26 cellular contexts compared by ENCODE assay signal in the genomic region with DNA sequence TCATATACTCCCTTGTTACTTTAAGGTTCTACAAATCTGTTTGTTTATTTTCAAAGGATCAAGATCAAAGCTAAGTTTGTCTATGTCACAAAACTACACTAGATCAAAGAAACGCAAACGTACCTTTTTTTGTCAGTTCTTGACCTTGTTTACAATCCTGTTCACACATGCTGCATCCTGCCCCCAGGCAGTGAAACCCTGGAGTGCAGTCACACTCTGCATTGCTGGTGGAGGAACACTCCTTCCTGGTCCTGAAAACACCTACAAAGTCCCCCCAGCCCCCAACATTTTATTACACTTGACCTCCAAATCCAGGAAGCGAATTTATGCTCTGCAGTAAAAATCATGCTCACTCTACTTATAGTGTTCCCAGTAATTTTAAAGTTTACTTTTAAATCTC. TPM values are rescaled to one million over a fixed set of nuclear protein-coding genes. Genes with fewer than 3 reads are reported as not detected.
DNase-seq lines count a peak whose midpoint lies in the region; ATAC-seq and TF ChIP-seq lines count a peak whose summit lies in the region.
"Had no signal": no experiment of that assay in that cellular context is flagged by ENCODE, and none has a peak within 500 bp of the region (broad histone marks: within the 10 kb centered on the region; RNA-seq: fewer than 3 reads in every experiment).

No MANE protein-coding gene starts in this region.

- H3K9me3 ChIP-seq in CD8-positive, alpha-beta memory T cell (ENCODE audit: low read length): no peaks in the 10 kb centered on the region
- no peaks in the 10 kb centered on the region for H3K9me3 ChIP-seq in mesenchymal stem cell (ENCODE audit: control insufficient read depth, low read length)
- H3K9me3 ChIP-seq in MM.1S (replicated peaks; ENCODE audit: insufficient read depth, low read length): no peaks in the 10 kb centered on the region
- H3K9me3 ChIP-seq: A549, Caco-2, lower lobe of right lung, upper lobe of right lung had no signal

- no peak overlapping the region for H2BK120ac ChIP-seq in mesenchymal stem cell (ENCODE audit: low read depth, low read length)

- ATAC-seq in GM18907 (IDR thresholded peaks at IDR 0.05; ENCODE audit: unreplicated experiment): no peak
- ATAC-seq: A549, GM12878, lower lobe of right lung, PC-3, upper lobe of right lung had no signal

- peaks cover 25% of the 10 kb centered on the region for H3K4me1 ChIP-seq in CD8-positive, alpha-beta memory T cell (ENCODE audit: insufficient read depth, low read length)
- H3K4me1 ChIP-seq in mesenchymal stem cell (ENCODE audit: control insufficient read depth, insufficient read depth, low read depth, low read length) (peaks cover 7% of the 10 kb centered on the region), MM.1S (ENCODE audit: low read length) (no peaks in the 10 kb centered on the region)

- H3K14ac ChIP-seq in mesenchymal stem cell (ENCODE audit: low read length in 2 of 2): no peak overlapping the region

- H3K27me3 Mint-ChIP-seq in activated CD4-positive, alpha-beta T cell treated with anti-CD3 and anti-CD28 coated beads, Interleukin-2, amount 10 ng/mL, durations not matched to agents 24 days and 14 days: peaks cover 18% of the 10 kb centered on the region
- peaks cover 8 to 33% of the 10 kb centered on the region in 2 donors for H3K27me3 Mint-ChIP-seq in CD8-positive, alpha-beta memory T cell
- no peaks in the 10 kb centered on the region for H3K27me3 Mint-ChIP-seq in activated naive CD8-positive, alpha-beta T cell treated with anti-CD3 and anti-CD28 coated beads for 36 hours

- no peak overlapping the region for H3K27ac ChIP-seq in CD8-positive, alpha-beta memory T cell (ENCODE audit: low read depth, low read length)
- H3K27ac ChIP-seq in mesenchymal stem cell (ENCODE audit: low read length, poor library complexity, severe bottlenecking): no peak overlapping the region
- H3K27ac ChIP-seq in MM.1S (ENCODE audit: low read length): no peak overlapping the region
- H3K27ac ChIP-seq: A549, lower lobe of right lung, upper lobe of right lung, VCaP had no signal

- no peak overlapping the region for H3K9ac ChIP-seq in mesenchymal stem cell (ENCODE audit: low read length)
- no peak overlapping the region for H3K9ac ChIP-seq in MM.1S (ENCODE audit: low read length)

- H2BK15ac ChIP-seq in mesenchymal stem cell (ENCODE audit: low read depth, poor library complexity, severe bottlenecking): no peak overlapping the region

- H3K36me3 ChIP-seq in CD8-positive, alpha-beta memory T cell (ENCODE audit: insufficient read depth, low read length): no peaks in the 10 kb centered on the region
- no peaks in the 10 kb centered on the region for H3K36me3 ChIP-seq in mesenchymal stem cell (ENCODE audit: control insufficient read depth in 1 of 2, insufficient read depth in 2 of 2, low read depth in 1 of 2, low read length in 2 of 2)
- H3K36me3 ChIP-seq in MM.1S (replicated peaks; ENCODE audit: insufficient read depth, low read length): no peaks in the 10 kb centered on the region
- H3K36me3 ChIP-seq: lower lobe of right lung, upper lobe of right lung had no signal

- peaks cover 44% of the 10 kb centered on the region for H3K36me3 Mint-ChIP-seq in activated CD4-positive, alpha-beta T cell treated with anti-CD3 and anti-CD28 coated beads, Interleukin-2, amount 10 ng/mL, durations not matched to agents 24 days and 14 days (ENCODE audit: low read depth)
- no peaks in the 10 kb centered on the region for H3K36me3 Mint-ChIP-seq in CD8-positive, alpha-beta memory T cell
- peaks cover 71% of the 10 kb centered on the region for H3K36me3 Mint-ChIP-seq in activated naive CD8-positive, alpha-beta T cell treated with anti-CD3 and anti-CD28 coated beads for 36 hours

- DNase-seq in activated CD4-positive, alpha-beta T cell treated with anti-CD3 and anti-CD28 coated beads, Interleukin-2, amount 10 ng/mL, durations not matched to agents 24 days and 14 days: no peak
- DNase-seq in activated CD4-positive, alpha-beta T cell treated with anti-CD3 and anti-CD28 coated beads, Interleukin-2, amount 50 U/mL, for 4 hours: no peak
- DNase-seq in CD8-positive, alpha-beta memory T cell: no peak
- DNase-seq in activated naive CD8-positive, alpha-beta T cell treated with anti-CD3 and anti-CD28 coated beads for 36 hours: no peak
- DNase-seq in mesenchymal stem cell (no peak), HCEC 1CT (no peak), MM.1S (no peak)
- DNase-seq: Caco-2; KBM-7; lower lobe of right lung; MV-4-11; NCI-H1694; NCI-H510A; PC-3; SHP77; stimulated activated CD8-positive, alpha-beta memory T cell treated with anti-CD3 and anti-CD28 coated beads, Interleukin-4, amount 100 ng/mL, for 48 hours; upper lobe of right lung had no signal

- H3K27me3 ChIP-seq in CD8-positive, alpha-beta memory T cell (ENCODE audit: insufficient read depth, low read length, poor library complexity, severe bottlenecking): no peaks in the 10 kb centered on the region
- peaks cover 21 to 36% of the 10 kb centered on the region in 2 experiments for H3K27me3 ChIP-seq in mesenchymal stem cell (ENCODE audit: control insufficient read depth in 1 of 2, insufficient read depth in 1 of 2, low read length in 2 of 2)
- peaks cover 91% of the 10 kb centered on the region for H3K27me3 ChIP-seq in MM.1S (replicated peaks; ENCODE audit: insufficient read depth, low read length)

- no peaks in the 10 kb centered on the region for H4K20me1 ChIP-seq in MM.1S (ENCODE audit: insufficient read depth, low read length)

- TF ChIP-seq CTCF in MM.1S (IDR thresholded peaks at IDR 0.05; ENCODE audit: low read length): no peak

- H3K23ac ChIP-seq in mesenchymal stem cell (ENCODE audit: low read length in 2 of 2): no peak overlapping the region

- no peaks in the 10 kb centered on the region for H3K79me2 ChIP-seq in MM.1S (ENCODE audit: low read length)

- no peak overlapping the region for H3K18ac ChIP-seq in mesenchymal stem cell (ENCODE audit: low read depth in 1 of 2, low read length in 2 of 2)

- WGBS in mesenchymal stem cell: 29% methylated on average over 2 of the region's 3 CpGs

- no peak overlapping the region for H3K4ac ChIP-seq in mesenchymal stem cell (ENCODE audit: low read depth in 1 of 2, low read length in 2 of 2)

- no peaks in the 10 kb centered on the region for H3K9me2 ChIP-seq in MM.1S (replicated peaks; ENCODE audit: insufficient read depth, low read length)

- H3K4me3 ChIP-seq in CD8-positive, alpha-beta memory T cell (ENCODE audit: low read length): no peak overlapping the region
- H3K4me3 ChIP-seq in mesenchymal stem cell (ENCODE audit: insufficient read depth in 1 of 2, low read depth in 1 of 2, low read length in 2 of 2) (no peak overlapping the region), MM.1S (ENCODE audit: low read length) (no peak overlapping the region)
- H3K4me3 ChIP-seq: A549, GM12878, lower lobe of right lung, upper lobe of right lung had no signal

- no peaks in the 10 kb centered on the region for H3K9me3 Mint-ChIP-seq in activated CD4-positive, alpha-beta T cell treated with anti-CD3 and anti-CD28 coated beads, Interleukin-2, amount 10 ng/mL, durations not matched to agents 24 days and 14 days
- H3K9me3 Mint-ChIP-seq in CD8-positive, alpha-beta memory T cell: no peaks in the 10 kb centered on the region
- H3K9me3 Mint-ChIP-seq in activated naive CD8-positive, alpha-beta T cell treated with anti-CD3 and anti-CD28 coated beads for 36 hours: no peaks in the 10 kb centered on the region
- H3K9me3 Mint-ChIP-seq: dendritic cell treated with granulocyte-macrophage colony-stimulating factor and Interleukin-4, amounts not matched to agents 40 ng/mL and 50 ng/mL, for 4 days had no signal

- H3F3A ChIP-seq in MM.1S (ENCODE audit: insufficient read depth, low read length): no peaks in the 10 kb centered on the region

- no peak overlapping the region for H2BK5ac ChIP-seq in mesenchymal stem cell (ENCODE audit: low read depth, low read length, poor library complexity, severe bottlenecking)

- no peak overlapping the region for H2BK12ac ChIP-seq in mesenchymal stem cell (ENCODE audit: low read length in 2 of 2)

- no peaks in the 10 kb centered on the region for H3K79me1 ChIP-seq in mesenchymal stem cell (replicated peaks; ENCODE audit: low read length, poor library complexity, severe bottlenecking)

- H4K91ac ChIP-seq in mesenchymal stem cell (ENCODE audit: low read length): no peak overlapping the region

- H3K4me3 Mint-ChIP-seq in activated CD4-positive, alpha-beta T cell treated with anti-CD3 and anti-CD28 coated beads, Interleukin-2, amount 10 ng/mL, durations not matched to agents 24 days and 14 days: peak overlapping the region; percentile 78
- H3K4me3 Mint-ChIP-seq in CD8-positive, alpha-beta memory T cell: peak overlapping the region; percentile 32 to 87 (median 67)
- peak overlapping the region; percentile 93 for H3K4me3 Mint-ChIP-seq in activated naive CD8-positive, alpha-beta T cell treated with anti-CD3 and anti-CD28 coated beads for 36 hours
- H3K4me3 Mint-ChIP-seq: B cell; dendritic cell treated with granulocyte-macrophage colony-stimulating factor and Interleukin-4, amounts not matched to agents 40 ng/mL and 50 ng/mL, for 4 days had no signal

- no peak overlapping the region for H3K27ac Mint-ChIP-seq in activated CD4-positive, alpha-beta T cell treated with anti-CD3 and anti-CD28 coated beads, Interleukin-2, amount 10 ng/mL, durations not matched to agents 24 days and 14 days
- H3K27ac Mint-ChIP-seq in CD8-positive, alpha-beta memory T cell: peak overlapping the region in 7 of 8 donors; percentile 1 to 82 (median 62)
- H3K27ac Mint-ChIP-seq in activated naive CD8-positive, alpha-beta T cell treated with anti-CD3 and anti-CD28 coated beads for 36 hours: peak overlapping the region; percentile 58
- H3K27ac Mint-ChIP-seq: B cell; dendritic cell treated with granulocyte-macrophage colony-stimulating factor and Interleukin-4, amounts not matched to agents 40 ng/mL and 50 ng/mL, for 4 days; progenitor cell of endocrine pancreas had no signal

- H3K4me2 ChIP-seq in mesenchymal stem cell (ENCODE audit: low read length, poor library complexity, severe bottlenecking): no peak overlapping the region
- H3K4me2 ChIP-seq in MM.1S (ENCODE audit: low read depth, low read length): no peak overlapping the region
- H3K4me2 ChIP-seq: A549 had no signal

- H3K4me1 Mint-ChIP-seq in activated CD4-positive, alpha-beta T cell treated with anti-CD3 and anti-CD28 coated beads, Interleukin-2, amount 10 ng/mL, durations not matched to agents 24 days and 14 days: peaks cover 42% of the 10 kb centered on the region
- peaks cover 57 to 73% (median 61%) of the 10 kb centered on the region in 3 donors for H3K4me1 Mint-ChIP-seq in CD8-positive, alpha-beta memory T cell
- peaks cover 62% of the 10 kb centered on the region for H3K4me1 Mint-ChIP-seq in activated naive CD8-positive, alpha-beta T cell treated with anti-CD3 and anti-CD28 coated beads for 36 hours

- CTCF ChIA-PET in CD8-positive, alpha-beta memory T cell (lab: Charles Lee): interaction anchor here (1.0 to 1.1 kb wide), 2 partner anchors 13 to 22 kb away, joined by 3 read pairs; no protein-coding TSS in a partner anchor

- POLR2A ChIA-PET in CD8-positive, alpha-beta memory T cell (lab: Charles Lee): no interaction called here

- H4K8ac ChIP-seq in mesenchymal stem cell (ENCODE audit: low read length): peak overlapping the region; percentile 69

- H2AK5ac ChIP-seq in mesenchymal stem cell (ENCODE audit: low read length, severe bottlenecking): no peak overlapping the region

- H2AFZ ChIP-seq in mesenchymal stem cell (ENCODE audit: low read depth, low read length) (no peak overlapping the region), MM.1S (ENCODE audit: low read length) (no peak overlapping the region)

- intact Hi-C loops in activated CD4-positive, alpha-beta T cell treated with anti-CD3 and anti-CD28 coated beads, Interleukin-2, amount 10 ng/mL, durations not matched to agents 24 days and 14 days (cut with micrococcal nuclease): no loop called here

RNA-seq across cellular contexts. Expression of gene TNFRSF9, which starts 2.6 kb away (rescaled TPM):
- 30.5 and 30.9 TPM in 2 replicates for total RNA-seq in activated CD4-positive, alpha-beta T cell treated with anti-CD3 and anti-CD28 coated beads, Interleukin-2, amount 10 ng/mL, durations not matched to agents 24 days and 14 days
- 100 to 1,000 TPM; 273 to 279 TPM for total RNA-seq in CD8-positive, alpha-beta memory T cell
- polyA plus RNA-seq in CD8-positive, alpha-beta memory T cell: 14.4 TPM
- total RNA-seq in activated naive CD8-positive, alpha-beta T cell treated with anti-CD3 and anti-CD28 coated beads for 36 hours: 100 to 1,000 TPM; 146 to 149 TPM
- 0.08 TPM for polyA plus RNA-seq in mesenchymal stem cell (2013, experiment 1 of 2)
- polyA plus RNA-seq in mesenchymal stem cell (2013, experiment 2 of 2): 0.14 TPM
- total RNA-seq: H1, HT-29 had no signal
- polyA plus RNA-seq: H1 had no signal

RNA-seq across cellular contexts. Expression of gene PARK7, which starts 23.4 kb away (rescaled TPM):
- 409 and 426 TPM in 2 replicates for total RNA-seq in activated CD4-positive, alpha-beta T cell treated with anti-CD3 and anti-CD28 coated beads, Interleukin-2, amount 10 ng/mL, durations not matched to agents 24 days and 14 days
- 100 to 1,000 TPM; 583 to 628 TPM for total RNA-seq in CD8-positive, alpha-beta memory T cell
- polyA plus RNA-seq in CD8-positive, alpha-beta memory T cell: 396 TPM
- 100 to 1,000 TPM; 565 to 569 TPM for total RNA-seq in activated naive CD8-positive, alpha-beta T cell treated with anti-CD3 and anti-CD28 coated beads for 36 hours
- 232 TPM for polyA plus RNA-seq in mesenchymal stem cell (2013, experiment 1 of 2)
- 236 TPM for polyA plus RNA-seq in mesenchymal stem cell (2013, experiment 2 of 2)
